In genomic region chr4:37693450-37694190, GRCh38 we compare ENCODE assay signal across 15 cellular contexts. TPM values are rescaled to one million over a fixed set of nuclear protein-coding genes. Genes with fewer than 3 reads are reported as not detected.
A peak's percentile ranks its signal among the peaks of the same experiment; 100 is the strongest.
DNase-seq lines count a peak whose midpoint lies in the region; ATAC-seq and TF ChIP-seq lines count a peak whose summit lies in the region.
"Had no signal": no experiment of that assay in that cellular context is flagged by ENCODE, and none has a peak within 500 bp of the region (broad histone marks: within the 10 kb centered on the region; RNA-seq: fewer than 3 reads in every experiment).

No MANE protein-coding gene starts in this region.

- TF ChIP-seq CTCF in PC-3 (conservative IDR thresholded peaks at IDR 0.05; ENCODE audit: low read depth, low read length) (no peak), chondrocyte (IDR thresholded peaks at IDR 0.05) (no peak), osteocyte (IDR thresholded peaks at IDR 0.05) (no peak)

- H3K9me3 ChIP-seq in PC-3 (ENCODE audit: low read length) = no peaks in the 10 kb centered on the region
- no peaks in the 10 kb centered on the region for H3K9me3 ChIP-seq in trophoblast cell (ENCODE audit: insufficient read depth, low read depth, low read length)

- H3K4me3 Mint-ChIP-seq in chondrocyte (ENCODE audit: unreplicated experiment) = no peak overlapping the region
- H3K4me3 Mint-ChIP-seq in osteocyte (ENCODE audit: unreplicated experiment) = no peak overlapping the region
- H3K4me3 Mint-ChIP-seq: activated naive CD4-positive, alpha-beta T cell treated with anti-CD3 and anti-CD28 coated beads, Interleukin-2, amount 50 U/mL, for 24 hours; CD4-positive, alpha-beta T cell had no signal

- no peak overlapping the region for H3K9ac ChIP-seq in PC-3 (ENCODE audit: low read length)
- no peak overlapping the region for H3K9ac ChIP-seq in trophoblast cell (ENCODE audit: low read length)

- H2BK5ac ChIP-seq in trophoblast cell (ENCODE audit: low read depth, low read length, poor library complexity) = no peak overlapping the region

- peak; percentile 93 for DNase-seq in EL
- peak; percentile 86 for DNase-seq in PC-3
- DNase-seq in chondrocyte (ENCODE audit: low spot score) = no peak
- DNase-seq in trophoblast cell = peak; percentile 39 to 77
- DNase-seq in osteocyte (ENCODE audit: extremely low spot score, unreplicated experiment) = no peak
- DNase-seq: CD4-positive, alpha-beta T cell; left cardiac atrium; NCI-H1048; NCI-H345; right cardiac atrium had no signal

- CTCF ChIA-PET in PC-3 (lab: Charles Lee) = interaction anchor here (0.6 kb wide), 1 partner anchor 244 kb away, joined by 3 read pairs; no protein-coding TSS in a partner anchor

- H3K27ac Mint-ChIP-seq in chondrocyte (ENCODE audit: unreplicated experiment) (peak overlapping the region; percentile 83), osteocyte (ENCODE audit: unreplicated experiment) (no peak overlapping the region)
- H3K27ac Mint-ChIP-seq: activated naive CD4-positive, alpha-beta T cell treated with anti-CD3 and anti-CD28 coated beads, Interleukin-2, amount 50 U/mL, for 24 hours; CD4-positive, alpha-beta T cell had no signal

- H3K4me3 ChIP-seq in PC-3 (ENCODE audit: low read length) (no peak overlapping the region), trophoblast cell (ENCODE audit: low read depth, low read length) (no peak overlapping the region)
- H3K4me3 ChIP-seq: PC-9 had no signal

- no peak overlapping the region for H2AK5ac ChIP-seq in trophoblast cell (ENCODE audit: low read length)

- H3K23ac ChIP-seq in trophoblast cell (ENCODE audit: low read length) = no peak overlapping the region

- H3K4me1 Mint-ChIP-seq in chondrocyte (ENCODE audit: low read depth) (peaks cover 20% of the 10 kb centered on the region), osteocyte (ENCODE audit: unreplicated experiment) (peaks cover 8% of the 10 kb centered on the region)
- H3K4me1 Mint-ChIP-seq: activated naive CD4-positive, alpha-beta T cell treated with anti-CD3 and anti-CD28 coated beads, Interleukin-2, amount 50 U/mL, for 24 hours had no signal

- H3K27ac ChIP-seq in PC-3 (ENCODE audit: low read length) (peak overlapping the region; percentile 56), trophoblast cell (ENCODE audit: low read depth, low read length) (no peak overlapping the region)
- H3K27ac ChIP-seq: PC-9 had no signal

- no peaks in the 10 kb centered on the region for H3K27me3 ChIP-seq in PC-3 (ENCODE audit: low read length)
- no peaks in the 10 kb centered on the region for H3K27me3 ChIP-seq in trophoblast cell (ENCODE audit: insufficient read depth, low read length)

- H3K36me3 ChIP-seq in PC-3 (ENCODE audit: low read depth, low read length) (no peaks in the 10 kb centered on the region), trophoblast cell (ENCODE audit: control insufficient read depth in 1 of 2, insufficient read depth in 2 of 2, low read length in 2 of 2) (no peaks in the 10 kb centered on the region)

- no peak overlapping the region for H3K18ac ChIP-seq in trophoblast cell (ENCODE audit: low read length)

- H3K4me2 ChIP-seq in PC-3 (ENCODE audit: low read length) (peak overlapping the region; percentile 14), trophoblast cell (ENCODE audit: low read length) (no peak overlapping the region)
- H3K4me2 ChIP-seq: PC-9 had no signal

- H3K4ac ChIP-seq in trophoblast cell (ENCODE audit: low read depth, low read length) = no peak overlapping the region

- no TSS peak for BruUV-seq in PC-3 (replicated peaks; lab: Mats Ljungman, UMichigan)

- no peaks in the 10 kb centered on the region for H3K79me2 ChIP-seq in PC-3 (ENCODE audit: low read length)
- H3K79me2 ChIP-seq in trophoblast cell (ENCODE audit: control insufficient read depth, insufficient read depth, low read length, poor library complexity) = no peaks in the 10 kb centered on the region

- no peak overlapping the region for H3K14ac ChIP-seq in trophoblast cell (ENCODE audit: low read length)

- POLR2A ChIA-PET in PC-3 (lab: Charles Lee; ENCODE audit: unreplicated experiment) = no interaction called here

- ATAC-seq in PC-3 = peak; percentile 99
- no peak for ATAC-seq in HG03378 (IDR thresholded peaks at IDR 0.05; ENCODE audit: unreplicated experiment)
- no peak for ATAC-seq in HG03108 (IDR thresholded peaks at IDR 0.05; ENCODE audit: unreplicated experiment)
- no peak for ATAC-seq in HG03097 (IDR thresholded peaks at IDR 0.05; ENCODE audit: low FRiP score, unreplicated experiment)
- ATAC-seq: left cardiac atrium, right cardiac atrium had no signal

- no peaks in the 10 kb centered on the region for H4K20me1 ChIP-seq in PC-3 (ENCODE audit: low read length)

- H4K12ac ChIP-seq in trophoblast cell (ENCODE audit: low read depth, low read length) = no peak overlapping the region

- no peak overlapping the region for H2BK120ac ChIP-seq in trophoblast cell (ENCODE audit: insufficient read depth, low read length, poor library complexity)

- H3K27me3 Mint-ChIP-seq in chondrocyte (ENCODE audit: low read depth) = no peaks in the 10 kb centered on the region
- H3K27me3 Mint-ChIP-seq in osteocyte (ENCODE audit: unreplicated experiment) = no peaks in the 10 kb centered on the region
- H3K27me3 Mint-ChIP-seq: activated naive CD4-positive, alpha-beta T cell treated with anti-CD3 and anti-CD28 coated beads, Interleukin-2, amount 50 U/mL, for 24 hours; CD4-positive, alpha-beta T cell had no signal

- H3K4me1 ChIP-seq in PC-3 (ENCODE audit: insufficient read depth, low read length) = peaks cover 16% of the 10 kb centered on the region
- H3K4me1 ChIP-seq in trophoblast cell (ENCODE audit: control insufficient read depth in 1 of 2, insufficient read depth in 2 of 2, low read length in 2 of 2) = no peaks in the 10 kb centered on the region

- WGBS in trophoblast cell (ENCODE audit: extremely low coverage, insufficient coverage, insufficient read length) = no CpG with 5 or more reads among the region's 5 CpGs

- H4K8ac ChIP-seq in trophoblast cell (ENCODE audit: low read depth, low read length) = no peak overlapping the region

- no peaks in the 10 kb centered on the region for H3K79me1 ChIP-seq in trophoblast cell (ENCODE audit: low read length)

- H3F3A ChIP-seq in PC-3 (ENCODE audit: low read length, unreplicated experiment) = no peaks in the 10 kb centered on the region

- no peaks in the 10 kb centered on the region for H3K9me2 ChIP-seq in PC-3 (replicated peaks; ENCODE audit: low read length)

- intact Hi-C loops in PC-3 (cut with micrococcal nuclease) = no loop called here

- no peak overlapping the region for H2AFZ ChIP-seq in PC-3 (ENCODE audit: low read length)
- H2AFZ ChIP-seq in trophoblast cell (ENCODE audit: insufficient read depth, low read length, poor library complexity) = no peak overlapping the region
- H2AFZ ChIP-seq: PC-9 had no signal

- H3K9me3 Mint-ChIP-seq in chondrocyte (ENCODE audit: low read depth) (peaks cover 3% of the 10 kb centered on the region), osteocyte (ENCODE audit: unreplicated experiment) (no peaks in the 10 kb centered on the region)
- H3K9me3 Mint-ChIP-seq: activated naive CD4-positive, alpha-beta T cell treated with anti-CD3 and anti-CD28 coated beads, Interleukin-2, amount 50 U/mL, for 24 hours; CD4-positive, alpha-beta T cell had no signal

- no peak overlapping the region for H2BK12ac ChIP-seq in trophoblast cell (ENCODE audit: low read length)

- H4K91ac ChIP-seq in trophoblast cell (ENCODE audit: low read depth, low read length) = no peak overlapping the region

- H3K36me3 Mint-ChIP-seq in chondrocyte (ENCODE audit: low read depth) (no peaks in the 10 kb centered on the region), osteocyte (ENCODE audit: unreplicated experiment) (no peaks in the 10 kb centered on the region)
- H3K36me3 Mint-ChIP-seq: activated naive CD4-positive, alpha-beta T cell treated with anti-CD3 and anti-CD28 coated beads, Interleukin-2, amount 50 U/mL, for 24 hours had no signal

RNA-seq across cellular contexts. Expression of gene RELL1, which starts 7.4 kb away (rescaled TPM):
- 14.6 and 19.5 TPM in 2 replicates for total RNA-seq in PC-3 (2014; rRNA removed)
- total RNA-seq in chondrocyte = 18.2 to 24.8 TPM (median 22.8 TPM) in 3 replicates
- 31.0 and 31.5 TPM in 2 replicates for polyA plus RNA-seq in trophoblast cell (2013)
- total RNA-seq in osteocyte = 15.6 and 17.4 TPM in 2 replicates

Comparison
In these comparisons a context has a peak if more than half of its experiments do, and no peak if none do; other contexts are left out.
1. DNase-seq: peak in EL (single experiment), PC-3 (single experiment) and trophoblast cell (2 of 2); none in chondrocyte (single experiment) and osteocyte (single experiment).